In genomic region chr10:127907411-127908105, GRCh38 we compare ENCODE assay signal across 8 cellular contexts. TPM values are rescaled to one million over a fixed set of nuclear protein-coding genes. Genes with fewer than 3 reads are reported as not detected.
DNase-seq lines count a peak whose midpoint lies in the region; ATAC-seq and TF ChIP-seq lines count a peak whose summit lies in the region.

No MANE protein-coding gene starts in this region.

- POLR2A ChIA-PET in HEK293 (lab: Yijun Ruan, JAX), result no interaction called here
- POLR2A ChIA-PET in activated CD8-positive, alpha-beta T cell treated with anti-CD3 and anti-CD28 coated beads, Interleukin-2, amount 10 ng/mL, durations not matched to agents 7 days and 5 days (lab: Charles Lee), result interaction anchor here (0.6 kb wide), 1 partner anchor 162 kb away, joined by 3 read pairs; no protein-coding TSS in a partner anchor

- no peaks in the 10 kb centered on the region for H3K36me3 Mint-ChIP-seq in activated CD8-positive, alpha-beta T cell treated with anti-CD3 and anti-CD28 coated beads, Interleukin-2, amount 10 ng/mL, durations not matched to agents 7 days and 5 days (ENCODE audit: low read depth)

- H3K36me3 ChIP-seq in HEK293 (ENCODE audit: control insufficient read depth in 2 of 2, insufficient read depth in 1 of 2, low read length in 2 of 2), result no peaks in the 10 kb centered on the region
- no peaks in the 10 kb centered on the region for H3K36me3 ChIP-seq in neutrophil

- peak overlapping the region; percentile 12 for H3K4me3 Mint-ChIP-seq in activated CD8-positive, alpha-beta T cell treated with anti-CD3 and anti-CD28 coated beads, Interleukin-2, amount 10 ng/mL, durations not matched to agents 7 days and 5 days

- H3K4me1 ChIP-seq in HEK293 (ENCODE audit: control insufficient read depth, insufficient read depth, low read length) (no peaks in the 10 kb centered on the region), neutrophil (ENCODE audit: control insufficient read depth in 1 of 2, insufficient read depth in 1 of 2, low read depth in 1 of 2, low read length in 1 of 2) (peaks cover 24 to 27% of the 10 kb centered on the region in 2 experiments)

- TF ChIP-seq CTCF in HEK293 (tag by site-specific recombination; IDR thresholded peaks at IDR 0.05) (no peak), neutrophil (IDR thresholded peaks at IDR 0.05) (no peak)

- peak; percentile 32 for ATAC-seq in activated CD8-positive, alpha-beta T cell treated with anti-CD3 and anti-CD28 coated beads, Interleukin-2, amount 10 ng/mL, durations not matched to agents 7 days and 5 days
- no peak for ATAC-seq in GM21447 (IDR thresholded peaks at IDR 0.05; ENCODE audit: unreplicated experiment)

- no peak for DNase-seq in activated CD8-positive, alpha-beta T cell treated with anti-CD3 and anti-CD28 coated beads, Interleukin-2, amount 10 ng/mL, durations not matched to agents 7 days and 5 days
- peak; percentile 47 for DNase-seq in globus pallidus (ENCODE audit: low spot score)
- DNase-seq in SW480 (ENCODE audit: low spot score), result no peak
- no peak for DNase-seq in GOT3 (lab: John Stamatoyannopoulos, UW)
- DNase-seq in DMS114 treated with DMSO at 0.1 percent for 48 hours (lab: John Stamatoyannopoulos, UW; ENCODE audit: unreplicated experiment), result no peak

- no peak overlapping the region; the same call in 1 of the 2 replicates for H3K27ac ChIP-seq in HEK293 (ENCODE audit: extremely low read depth, low read depth, low read length)
- H3K27ac ChIP-seq in neutrophil, result peak overlapping the region; percentile 75

- H3K27ac Mint-ChIP-seq in activated CD8-positive, alpha-beta T cell treated with anti-CD3 and anti-CD28 coated beads, Interleukin-2, amount 10 ng/mL, durations not matched to agents 7 days and 5 days, result no peak overlapping the region

- H3K4me3 ChIP-seq in HEK293 (ENCODE audit: low read depth, low read length) (peak overlapping the region; percentile 49), neutrophil (ENCODE audit: low read depth in 1 of 2, low read length in 1 of 2) (peak overlapping the region; percentile 76 to 88)

- no peaks in the 10 kb centered on the region; the same call in 1 of the 2 replicates for H3K9me3 ChIP-seq in HEK293 (ENCODE audit: control insufficient read depth, insufficient read depth, low read depth, low read length)
- no peaks in the 10 kb centered on the region for H3K9me3 ChIP-seq in neutrophil

- no peaks in the 10 kb centered on the region for H3K4me1 Mint-ChIP-seq in activated CD8-positive, alpha-beta T cell treated with anti-CD3 and anti-CD28 coated beads, Interleukin-2, amount 10 ng/mL, durations not matched to agents 7 days and 5 days (ENCODE audit: low read depth)

- CTCF ChIA-PET in HEK293 (lab: Yijun Ruan, JAX), result interaction anchor here (0.6 to 4.3 kb wide), 25 partner anchors 8 to 767 kb away, joined by 3 to 154 read pairs (median 5); partner anchors contain the start of gene CLRN3
- CTCF ChIA-PET in activated CD8-positive, alpha-beta T cell treated with anti-CD3 and anti-CD28 coated beads, Interleukin-2, amount 10 ng/mL, durations not matched to agents 7 days and 5 days (lab: Charles Lee), result interaction anchor here (0.6 to 5.5 kb wide), 15 partner anchors 13 to 162 kb away, joined by 3 to 82 read pairs (median 5); no protein-coding TSS in a partner anchor

- no peaks in the 10 kb centered on the region for H3K9me3 Mint-ChIP-seq in activated CD8-positive, alpha-beta T cell treated with anti-CD3 and anti-CD28 coated beads, Interleukin-2, amount 10 ng/mL, durations not matched to agents 7 days and 5 days (ENCODE audit: insufficient read depth)

- peaks cover 8% of the 10 kb centered on the region for H3K27me3 ChIP-seq in neutrophil

- peaks cover 51% of the 10 kb centered on the region for H3K27me3 Mint-ChIP-seq in activated CD8-positive, alpha-beta T cell treated with anti-CD3 and anti-CD28 coated beads, Interleukin-2, amount 10 ng/mL, durations not matched to agents 7 days and 5 days (ENCODE audit: low read depth)

TF ChIP-seq in HEK293, 187 proteins besides CTCF, POLR2A, EP300 and RAD21:
- TF ChIP-seq ZBTB8A (tag by site-specific recombination; IDR thresholded peaks at IDR 0.05) (no peak), EGR2 (tag by site-specific recombination; IDR thresholded peaks at IDR 0.05; ENCODE audit: low read depth) (0 out of 2 replicates have a peak, but pooled peaks have one; percentile 26), ZFHX2 (tag by site-specific recombination; conservative IDR thresholded peaks at IDR 0.05) (peak; percentile 47), HIC1 (tag by site-specific recombination; IDR thresholded peaks at IDR 0.05) (0 out of 2 replicates have a peak, but pooled peaks have one; percentile 21)

RNA-seq across cellular contexts. Expression of gene PTPRE, which starts 0.7 kb away (rescaled TPM):
- total RNA-seq in activated CD8-positive, alpha-beta T cell treated with anti-CD3 and anti-CD28 coated beads, Interleukin-2, amount 10 ng/mL, durations not matched to agents 7 days and 5 days, result 10 to 100 TPM; 21.4 to 24.5 TPM

RNA-seq across cellular contexts. Expression of gene CLRN3, which starts 14.8 kb away (rescaled TPM):
- total RNA-seq in activated CD8-positive, alpha-beta T cell treated with anti-CD3 and anti-CD28 coated beads, Interleukin-2, amount 10 ng/mL, durations not matched to agents 7 days and 5 days, result not detected
